In the genomic region with DNA sequence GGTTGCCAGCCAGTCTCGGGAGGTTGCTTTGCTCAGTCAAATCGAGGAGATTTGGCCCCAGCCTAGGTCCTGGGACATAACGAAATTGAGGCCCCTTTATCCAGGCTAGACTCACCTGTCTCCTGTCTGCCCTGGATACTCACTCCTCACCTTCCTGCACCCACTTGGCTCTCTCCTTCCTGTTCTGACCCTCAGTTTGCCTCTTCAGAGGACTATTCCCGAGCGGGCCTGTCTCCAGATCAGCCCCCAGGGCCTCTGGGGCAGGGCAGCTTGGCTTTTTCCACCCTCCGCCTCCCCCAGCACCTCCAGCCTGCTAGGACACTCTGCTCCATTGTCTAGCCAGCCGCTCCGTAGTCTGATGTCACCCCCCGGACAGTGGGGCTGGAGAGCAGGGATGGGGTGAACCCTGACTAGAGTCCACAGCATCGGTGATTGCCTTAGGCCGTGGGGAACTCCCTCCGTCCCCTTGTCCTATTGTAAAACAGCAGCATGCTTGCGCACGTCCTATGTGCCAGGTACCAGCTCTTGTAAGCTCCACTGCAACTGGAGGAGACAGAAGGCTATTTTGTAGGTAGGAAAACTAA, we compare ENCODE assay signal across 1 cellular context.
A peak's percentile ranks its signal among the peaks of the same experiment; 100 is the strongest.
TF ChIP-seq lines count a peak whose summit lies in the region.

No MANE protein-coding gene starts in this region.

TF ChIP-seq in HepG2, 621 proteins besides CTCF, POLR2A, EP300 and RAD21 (continued from another document and continues in another):
- TF ChIP-seq, protein P1, sequence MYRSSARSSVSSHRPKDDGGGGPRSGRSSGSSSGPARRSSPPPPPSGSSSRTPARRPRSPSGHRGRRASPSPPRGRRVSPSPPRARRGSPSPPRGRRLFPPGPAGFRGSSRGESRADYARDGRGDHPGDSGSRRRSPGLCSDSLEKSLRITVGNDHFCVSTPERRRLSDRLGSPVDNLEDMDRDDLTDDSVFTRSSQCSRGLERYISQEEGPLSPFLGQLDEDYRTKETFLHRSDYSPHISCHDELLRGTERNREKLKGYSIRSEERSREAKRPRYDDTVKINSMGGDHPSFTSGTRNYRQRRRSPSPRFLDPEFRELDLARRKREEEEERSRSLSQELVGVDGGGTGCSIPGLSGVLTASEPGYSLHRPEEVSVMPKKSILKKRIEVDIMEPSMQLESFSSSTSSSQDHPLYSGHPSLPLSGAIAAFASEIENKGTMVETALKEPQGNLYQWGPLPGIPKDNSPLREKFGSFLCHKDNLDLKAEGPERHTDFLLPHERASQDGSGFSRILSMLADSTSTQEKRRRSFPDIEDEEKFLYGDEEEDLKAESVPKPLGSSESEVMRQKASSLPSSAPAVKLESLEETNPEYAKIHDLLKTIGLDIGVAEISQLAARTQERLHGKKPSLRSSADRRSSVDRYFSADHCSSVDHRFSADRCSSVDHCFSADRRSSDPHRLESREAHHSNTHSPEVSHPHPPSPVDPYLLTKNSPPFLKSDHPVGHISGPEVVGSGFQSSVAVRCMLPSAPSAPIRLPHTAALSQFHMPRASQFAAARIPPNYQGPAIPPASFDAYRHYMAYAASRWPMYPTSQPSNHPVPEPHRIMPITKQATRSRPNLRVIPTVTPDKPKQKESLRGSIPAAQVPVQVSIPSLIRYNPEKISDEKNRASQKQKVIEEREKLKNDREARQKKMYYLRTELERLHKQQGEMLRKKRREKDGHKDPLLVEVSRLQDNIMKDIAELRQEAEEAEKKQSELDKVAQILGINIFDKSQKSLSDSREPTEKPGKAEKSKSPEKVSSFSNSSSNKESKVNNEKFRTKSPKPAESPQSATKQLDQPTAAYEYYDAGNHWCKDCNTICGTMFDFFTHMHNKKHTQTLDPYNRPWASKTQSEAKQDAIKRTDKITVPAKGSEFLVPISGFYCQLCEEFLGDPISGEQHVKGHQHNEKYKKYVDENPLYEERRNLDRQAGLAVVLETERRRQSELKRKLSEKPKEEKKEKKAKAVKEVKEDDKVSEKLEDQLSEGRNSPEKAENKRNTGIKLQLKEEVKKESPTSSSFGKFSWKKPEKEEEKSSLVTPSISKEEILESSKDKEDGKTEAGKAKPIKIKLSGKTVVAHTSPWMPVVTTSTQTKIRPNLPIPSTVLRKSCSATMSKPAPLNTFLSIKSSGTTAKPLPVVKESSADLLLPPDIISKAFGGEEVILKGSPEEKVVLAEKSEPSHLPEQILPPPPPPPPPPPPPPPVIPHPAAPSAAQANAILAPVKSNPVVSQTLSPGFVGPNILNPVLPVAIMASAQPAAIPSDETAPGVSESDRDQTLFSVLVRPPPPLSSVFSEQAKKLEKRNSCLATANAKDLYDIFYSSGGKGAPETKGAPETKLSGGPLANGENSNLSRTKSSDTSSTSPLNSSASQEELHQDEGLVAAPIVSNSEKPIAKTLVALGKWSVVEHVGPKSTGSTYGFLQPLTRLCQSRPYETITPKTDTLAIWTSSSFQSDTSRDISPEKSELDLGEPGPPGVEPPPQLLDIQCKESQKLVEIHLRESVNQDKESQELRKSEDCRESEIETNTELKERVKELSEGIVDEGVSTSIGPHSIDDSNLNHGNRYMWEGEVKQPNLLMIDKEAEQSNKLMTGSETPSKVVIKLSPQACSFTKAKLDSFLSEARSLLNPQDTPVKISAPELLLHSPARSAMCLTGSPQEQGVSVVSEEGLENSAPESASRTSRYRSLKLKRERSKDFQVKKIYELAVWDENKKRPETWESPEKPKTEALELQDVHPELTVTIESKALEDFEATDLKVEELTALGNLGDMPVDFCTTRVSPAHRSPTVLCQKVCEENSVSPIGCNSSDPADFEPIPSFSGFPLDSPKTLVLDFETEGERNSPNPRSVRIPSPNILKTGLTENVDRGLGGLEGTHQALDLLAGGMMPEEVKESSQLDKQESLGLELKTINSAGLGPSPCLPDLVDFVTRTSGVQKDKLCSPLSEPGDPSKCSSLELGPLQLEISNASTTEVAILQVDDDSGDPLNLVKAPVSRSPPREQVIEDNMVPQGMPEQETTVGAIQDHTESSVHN (CRISPR knock-in tag; IDR thresholded peaks at IDR 0.05) = 0 out of 2 replicates have a peak, but pooled peaks have one; percentile 40
- peak; percentile 95; the same call in 1 of the 2 replicates for TF ChIP-seq ZNF292 (CRISPR knock-in tag; IDR thresholded peaks at IDR 0.05; ENCODE audit: borderline replicate concordance, low read depth)
- no peak for TF ChIP-seq TOE1 (CRISPR knock-in tag; IDR thresholded peaks at IDR 0.05)
- TF ChIP-seq ZNF792 (CRISPR knock-in tag; IDR thresholded peaks at IDR 0.05) = peak; percentile 76
- peak; percentile 57; the same call in 1 of the 2 replicates for TF ChIP-seq PITX1 (CRISPR knock-in tag; IDR thresholded peaks at IDR 0.05)
- peak; percentile 33 for TF ChIP-seq ZEB1 (IDR thresholded peaks at IDR 0.05; ENCODE audit: insufficient replicate concordance, low read depth)
- TF ChIP-seq ZMYM3 (CRISPR knock-in tag; IDR thresholded peaks at IDR 0.05) = peak; percentile 78
- TF ChIP-seq ZFP1 (CRISPR knock-in tag; IDR thresholded peaks at IDR 0.05) = peak; percentile 38; the same call in 1 of the 2 replicates
- TF ChIP-seq, protein P2, sequence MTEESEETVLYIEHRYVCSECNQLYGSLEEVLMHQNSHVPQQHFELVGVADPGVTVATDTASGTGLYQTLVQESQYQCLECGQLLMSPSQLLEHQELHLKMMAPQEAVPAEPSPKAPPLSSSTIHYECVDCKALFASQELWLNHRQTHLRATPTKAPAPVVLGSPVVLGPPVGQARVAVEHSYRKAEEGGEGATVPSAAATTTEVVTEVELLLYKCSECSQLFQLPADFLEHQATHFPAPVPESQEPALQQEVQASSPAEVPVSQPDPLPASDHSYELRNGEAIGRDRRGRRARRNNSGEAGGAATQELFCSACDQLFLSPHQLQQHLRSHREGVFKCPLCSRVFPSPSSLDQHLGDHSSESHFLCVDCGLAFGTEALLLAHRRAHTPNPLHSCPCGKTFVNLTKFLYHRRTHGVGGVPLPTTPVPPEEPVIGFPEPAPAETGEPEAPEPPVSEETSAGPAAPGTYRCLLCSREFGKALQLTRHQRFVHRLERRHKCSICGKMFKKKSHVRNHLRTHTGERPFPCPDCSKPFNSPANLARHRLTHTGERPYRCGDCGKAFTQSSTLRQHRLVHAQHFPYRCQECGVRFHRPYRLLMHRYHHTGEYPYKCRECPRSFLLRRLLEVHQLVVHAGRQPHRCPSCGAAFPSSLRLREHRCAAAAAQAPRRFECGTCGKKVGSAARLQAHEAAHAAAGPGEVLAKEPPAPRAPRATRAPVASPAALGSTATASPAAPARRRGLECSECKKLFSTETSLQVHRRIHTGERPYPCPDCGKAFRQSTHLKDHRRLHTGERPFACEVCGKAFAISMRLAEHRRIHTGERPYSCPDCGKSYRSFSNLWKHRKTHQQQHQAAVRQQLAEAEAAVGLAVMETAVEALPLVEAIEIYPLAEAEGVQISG (CRISPR knock-in tag; IDR thresholded peaks at IDR 0.05) = 0 out of 2 replicates have a peak, but pooled peaks have one; percentile 57
- 0 out of 2 replicates have a peak, but pooled peaks have one; percentile 11 for TF ChIP-seq NKX3-1 (CRISPR knock-in tag; IDR thresholded peaks at IDR 0.05)
- peak; percentile 47; the same call in 1 of the 3 replicates for TF ChIP-seq MXI1 (IDR thresholded peaks at IDR 0.05; ENCODE audit: borderline replicate concordance, low read depth, low read length)
- TF ChIP-seq, protein P3, sequence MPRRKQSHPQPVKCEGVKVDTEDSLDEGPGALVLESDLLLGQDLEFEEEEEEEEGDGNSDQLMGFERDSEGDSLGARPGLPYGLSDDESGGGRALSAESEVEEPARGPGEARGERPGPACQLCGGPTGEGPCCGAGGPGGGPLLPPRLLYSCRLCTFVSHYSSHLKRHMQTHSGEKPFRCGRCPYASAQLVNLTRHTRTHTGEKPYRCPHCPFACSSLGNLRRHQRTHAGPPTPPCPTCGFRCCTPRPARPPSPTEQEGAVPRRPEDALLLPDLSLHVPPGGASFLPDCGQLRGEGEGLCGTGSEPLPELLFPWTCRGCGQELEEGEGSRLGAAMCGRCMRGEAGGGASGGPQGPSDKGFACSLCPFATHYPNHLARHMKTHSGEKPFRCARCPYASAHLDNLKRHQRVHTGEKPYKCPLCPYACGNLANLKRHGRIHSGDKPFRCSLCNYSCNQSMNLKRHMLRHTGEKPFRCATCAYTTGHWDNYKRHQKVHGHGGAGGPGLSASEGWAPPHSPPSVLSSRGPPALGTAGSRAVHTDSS (CRISPR knock-in tag; conservative IDR thresholded peaks at IDR 0.05) = no peak
- TF ChIP-seq MTA1 (CRISPR knock-in tag; IDR thresholded peaks at IDR 0.05; ENCODE audit: borderline replicate concordance) = peak; percentile 89; the same call in 1 of the 2 replicates
- TF ChIP-seq, protein P4, sequence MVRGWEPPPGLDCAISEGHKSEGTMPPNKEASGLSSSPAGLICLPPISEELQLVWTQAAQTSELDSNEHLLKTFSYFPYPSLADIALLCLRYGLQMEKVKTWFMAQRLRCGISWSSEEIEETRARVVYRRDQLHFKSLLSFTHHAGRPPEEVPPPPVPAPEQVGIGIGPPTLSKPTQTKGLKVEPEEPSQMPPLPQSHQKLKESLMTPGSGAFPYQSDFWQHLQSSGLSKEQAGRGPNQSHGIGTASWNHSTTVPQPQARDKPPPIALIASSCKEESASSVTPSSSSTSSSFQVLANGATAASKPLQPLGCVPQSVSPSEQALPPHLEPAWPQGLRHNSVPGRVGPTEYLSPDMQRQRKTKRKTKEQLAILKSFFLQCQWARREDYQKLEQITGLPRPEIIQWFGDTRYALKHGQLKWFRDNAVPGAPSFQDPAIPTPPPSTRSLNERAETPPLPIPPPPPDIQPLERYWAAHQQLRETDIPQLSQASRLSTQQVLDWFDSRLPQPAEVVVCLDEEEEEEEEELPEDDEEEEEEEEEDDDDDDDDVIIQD (CRISPR knock-in tag; IDR thresholded peaks at IDR 0.05; ENCODE audit: low read depth) = peak; percentile 58; the same call in 1 of the 2 replicates
- TF ChIP-seq, protein P5, sequence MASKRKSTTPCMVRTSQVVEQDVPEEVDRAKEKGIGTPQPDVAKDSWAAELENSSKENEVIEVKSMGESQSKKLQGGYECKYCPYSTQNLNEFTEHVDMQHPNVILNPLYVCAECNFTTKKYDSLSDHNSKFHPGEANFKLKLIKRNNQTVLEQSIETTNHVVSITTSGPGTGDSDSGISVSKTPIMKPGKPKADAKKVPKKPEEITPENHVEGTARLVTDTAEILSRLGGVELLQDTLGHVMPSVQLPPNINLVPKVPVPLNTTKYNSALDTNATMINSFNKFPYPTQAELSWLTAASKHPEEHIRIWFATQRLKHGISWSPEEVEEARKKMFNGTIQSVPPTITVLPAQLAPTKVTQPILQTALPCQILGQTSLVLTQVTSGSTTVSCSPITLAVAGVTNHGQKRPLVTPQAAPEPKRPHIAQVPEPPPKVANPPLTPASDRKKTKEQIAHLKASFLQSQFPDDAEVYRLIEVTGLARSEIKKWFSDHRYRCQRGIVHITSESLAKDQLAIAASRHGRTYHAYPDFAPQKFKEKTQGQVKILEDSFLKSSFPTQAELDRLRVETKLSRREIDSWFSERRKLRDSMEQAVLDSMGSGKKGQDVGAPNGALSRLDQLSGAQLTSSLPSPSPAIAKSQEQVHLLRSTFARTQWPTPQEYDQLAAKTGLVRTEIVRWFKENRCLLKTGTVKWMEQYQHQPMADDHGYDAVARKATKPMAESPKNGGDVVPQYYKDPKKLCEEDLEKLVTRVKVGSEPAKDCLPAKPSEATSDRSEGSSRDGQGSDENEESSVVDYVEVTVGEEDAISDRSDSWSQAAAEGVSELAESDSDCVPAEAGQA (IDR thresholded peaks at IDR 0.05; ENCODE audit: low read depth) = 0 out of 2 replicates have a peak, but pooled peaks have one; percentile 54
- TF ChIP-seq, protein P5 (CRISPR knock-in tag; IDR thresholded peaks at IDR 0.05; ENCODE audit: borderline replicate concordance) = no peak
- peak; percentile 65; the same call in 1 of the 2 replicates for TF ChIP-seq CREM (IDR thresholded peaks at IDR 0.05)
- no peak for TF ChIP-seq CREM (CRISPR knock-in tag; IDR thresholded peaks at IDR 0.05)
- TF ChIP-seq SALL2 (CRISPR knock-in tag; IDR thresholded peaks at IDR 0.05) = peak; percentile 69; the same call in 1 of the 2 replicates
- TF ChIP-seq CAMTA2 (CRISPR knock-in tag; IDR thresholded peaks at IDR 0.05; ENCODE audit: borderline replicate concordance) = 0 out of 2 replicates have a peak, but pooled peaks have one; percentile 26
- TF ChIP-seq, protein P6, sequence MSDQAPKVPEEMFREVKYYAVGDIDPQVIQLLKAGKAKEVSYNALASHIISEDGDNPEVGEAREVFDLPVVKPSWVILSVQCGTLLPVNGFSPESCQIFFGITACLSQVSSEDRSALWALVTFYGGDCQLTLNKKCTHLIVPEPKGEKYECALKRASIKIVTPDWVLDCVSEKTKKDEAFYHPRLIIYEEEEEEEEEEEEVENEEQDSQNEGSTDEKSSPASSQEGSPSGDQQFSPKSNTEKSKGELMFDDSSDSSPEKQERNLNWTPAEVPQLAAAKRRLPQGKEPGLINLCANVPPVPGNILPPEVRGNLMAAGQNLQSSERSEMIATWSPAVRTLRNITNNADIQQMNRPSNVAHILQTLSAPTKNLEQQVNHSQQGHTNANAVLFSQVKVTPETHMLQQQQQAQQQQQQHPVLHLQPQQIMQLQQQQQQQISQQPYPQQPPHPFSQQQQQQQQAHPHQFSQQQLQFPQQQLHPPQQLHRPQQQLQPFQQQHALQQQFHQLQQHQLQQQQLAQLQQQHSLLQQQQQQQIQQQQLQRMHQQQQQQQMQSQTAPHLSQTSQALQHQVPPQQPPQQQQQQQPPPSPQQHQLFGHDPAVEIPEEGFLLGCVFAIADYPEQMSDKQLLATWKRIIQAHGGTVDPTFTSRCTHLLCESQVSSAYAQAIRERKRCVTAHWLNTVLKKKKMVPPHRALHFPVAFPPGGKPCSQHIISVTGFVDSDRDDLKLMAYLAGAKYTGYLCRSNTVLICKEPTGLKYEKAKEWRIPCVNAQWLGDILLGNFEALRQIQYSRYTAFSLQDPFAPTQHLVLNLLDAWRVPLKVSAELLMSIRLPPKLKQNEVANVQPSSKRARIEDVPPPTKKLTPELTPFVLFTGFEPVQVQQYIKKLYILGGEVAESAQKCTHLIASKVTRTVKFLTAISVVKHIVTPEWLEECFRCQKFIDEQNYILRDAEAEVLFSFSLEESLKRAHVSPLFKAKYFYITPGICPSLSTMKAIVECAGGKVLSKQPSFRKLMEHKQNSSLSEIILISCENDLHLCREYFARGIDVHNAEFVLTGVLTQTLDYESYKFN (CRISPR knock-in tag; conservative IDR thresholded peaks at IDR 0.05) = peak; percentile 91
- TF ChIP-seq ZNF713 (CRISPR knock-in tag; IDR thresholded peaks at IDR 0.05) = peak; percentile 51; the same call in 1 of the 2 replicates
- peak; percentile 85 for TF ChIP-seq MEIS2 (CRISPR knock-in tag; IDR thresholded peaks at IDR 0.05)
- TF ChIP-seq ASH2L (IDR thresholded peaks at IDR 0.05; ENCODE audit: insufficient read length, low read depth, low read length) = no peak
- TF ChIP-seq GATAD1 (CRISPR knock-in tag; IDR thresholded peaks at IDR 0.05) = no peak
- TF ChIP-seq, protein P7, sequence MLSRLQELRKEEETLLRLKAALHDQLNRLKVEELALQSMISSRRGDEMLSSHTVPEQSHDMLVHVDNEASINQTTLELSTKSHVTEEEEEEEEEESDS (CRISPR knock-in tag; IDR thresholded peaks at IDR 0.05; ENCODE audit: borderline replicate concordance) = no peak
